Comparison of ENCODE assay signal across 12 cellular contexts in genomic region chr16:67944690-67945391, GRCh38. TPM values are rescaled to one million over a fixed set of nuclear protein-coding genes. Genes with fewer than 3 reads are reported as not detected.
DNase-seq lines count a peak whose midpoint lies in the region; ATAC-seq and TF ChIP-seq lines count a peak whose summit lies in the region.
"Had no signal": no experiment of that assay in that cellular context is flagged by ENCODE, and none has a peak within 500 bp of the region (broad histone marks: within the 10 kb centered on the region; RNA-seq: fewer than 3 reads in every experiment).

No MANE protein-coding gene starts in this region.

- no TSS peak for BruUV-seq in HCT116 (replicated peaks; lab: Mats Ljungman, UMichigan)

- no peaks in the 10 kb centered on the region for H3K9me3 Mint-ChIP-seq in endodermal cell
- H3K9me3 Mint-ChIP-seq: activated CD4-positive, alpha-beta T cell treated with anti-CD3 and anti-CD28 coated beads, Interleukin-2, amount 10 ng/mL, durations not matched to agents 7 days and 5 days; mesothelial cell of epicardium had no signal

- no peak overlapping the region for H3K4me3 ChIP-seq in HCT116 (replicated peaks in 1 of 2; ENCODE audit: low read depth in 1 of 2, low read length in 2 of 2)
- no peak overlapping the region for H3K4me3 ChIP-seq in endodermal cell (ENCODE audit: low read length)
- H3K4me3 ChIP-seq in sigmoid colon = no peak overlapping the region

- DNase-seq in HCT116 (ENCODE audit: low read depth, low spot score) (no peak), endodermal cell (no peak), sigmoid colon (no peak), NCI-H1930 (lab: John Stamatoyannopoulos, UW) (no peak)
- no peak for DNase-seq in activated CD4-positive, alpha-beta T cell treated with anti-CD3 and anti-CD28 coated beads for 4 hours
- DNase-seq: activated CD4-positive, alpha-beta T cell treated with anti-CD3 and anti-CD28 coated beads, Interleukin-2, amount 10 ng/mL, durations not matched to agents 7 days and 5 days; DMS 273 treated with DMSO at 0.1 percent for 48 hours; T-helper 17 cell had no signal

- H3K27me3 ChIP-seq in HCT116 (ENCODE audit: insufficient read depth, low read length) (no peaks in the 10 kb centered on the region), endodermal cell (ENCODE audit: control insufficient read depth, insufficient read depth, low read length, poor library complexity, severe bottlenecking) (no peaks in the 10 kb centered on the region), sigmoid colon (no peaks in the 10 kb centered on the region)

- TF ChIP-seq CTCF in HCT116 (IDR thresholded peaks at IDR 0.05 in 2 of 3, conservative IDR thresholded peaks at IDR 0.05 in 1 of 3; ENCODE audit: borderline replicate concordance in 1 of 3, insufficient read depth in 1 of 3, low read depth in 2 of 3, low read length in 2 of 3) = no peak
- TF ChIP-seq CTCF in endodermal cell (conservative IDR thresholded peaks at IDR 0.05) = no peak
- TF ChIP-seq CTCF in sigmoid colon (IDR thresholded peaks at IDR 0.05) = no peak

- H3K9me3 ChIP-seq in HCT116 (ENCODE audit: control insufficient read depth in 1 of 2, insufficient read depth in 1 of 2, low read depth in 1 of 2, low read length in 2 of 2) (no peaks in the 10 kb centered on the region), endodermal cell (ENCODE audit: control insufficient read depth, low read length) (no peaks in the 10 kb centered on the region), sigmoid colon (no peaks in the 10 kb centered on the region)

- H3K4me1 ChIP-seq in HCT116 (ENCODE audit: control insufficient read depth in 1 of 2, insufficient read depth in 2 of 2, low read length in 2 of 2) (peaks cover 0 to 11% of the 10 kb centered on the region in 2 experiments; a peak in 2 of 4 replicates), endodermal cell (ENCODE audit: control insufficient read depth, insufficient read depth, low read length) (peaks cover 10% of the 10 kb centered on the region), sigmoid colon (peaks cover 0 to 41% (median 36%) of the 10 kb centered on the region in 4 donors)

- no peaks in the 10 kb centered on the region for H3K27me3 Mint-ChIP-seq in endodermal cell (ENCODE audit: insufficient read depth)
- H3K27me3 Mint-ChIP-seq: activated CD4-positive, alpha-beta T cell treated with anti-CD3 and anti-CD28 coated beads, Interleukin-2, amount 10 ng/mL, durations not matched to agents 7 days and 5 days; T-helper 17 cell had no signal

- TF ChIP-seq RAD21 in HCT116 (IDR thresholded peaks at IDR 0.05; ENCODE audit: low read depth) = no peak

- H3K9ac ChIP-seq in HCT116 (ENCODE audit: low read length) (no peak overlapping the region), endodermal cell (ENCODE audit: extremely low read depth, low read length, poor library complexity, severe bottlenecking) (no peak overlapping the region)

- no peaks in the 10 kb centered on the region for H4K20me1 ChIP-seq in HCT116 (ENCODE audit: insufficient read depth)

- H3K36me3 ChIP-seq in HCT116 (ENCODE audit: control insufficient read depth in 1 of 2, insufficient read depth in 2 of 2, low read length in 2 of 2) (peaks cover under 1 to 16% of the 10 kb centered on the region in 2 experiments; a peak in 2 of 4 replicates), endodermal cell (ENCODE audit: control insufficient read depth, insufficient read depth, low read length) (peaks cover 38% of the 10 kb centered on the region), sigmoid colon (peaks cover 45 to 82% (median 57%) of the 10 kb centered on the region in 4 donors)

- TF ChIP-seq POLR2A in HCT116 (IDR thresholded peaks at IDR 0.05; ENCODE audit: borderline replicate concordance, extremely low read depth, insufficient read depth, insufficient read length) = no peak
- TF ChIP-seq POLR2A in sigmoid colon (IDR thresholded peaks at IDR 0.05) = no peak

- 94 to 98% methylated on average over 23 to 24 of the region's 24 CpGs for WGBS in endodermal cell (ENCODE audit: insufficient coverage in 1 of 2, insufficient read length in 1 of 2), 2 experiments
- WGBS in sigmoid colon, 2 donors = 91 to 93% methylated on average over 24 of the region's 24 CpGs

- CTCF ChIA-PET in HCT116 (lab: Charles Lee) = interaction anchor here (0.6 to 1.6 kb wide), 3 partner anchors 9 to 128 kb away, joined by 3 read pairs; no protein-coding TSS in a partner anchor

- no peaks in the 10 kb centered on the region for H3K79me2 ChIP-seq in HCT116 (ENCODE audit: insufficient read depth, low read length)

- RAD21 ChIA-PET in HCT116 (lab: Charles Lee; ENCODE audit: low non-redundant PET in 1 of 2, low total read pairs in 2 of 2, uncharacterized antibody in 2 of 2, unreplicated experiment in 2 of 2) = no interaction called here

- POLR2A ChIA-PET in HCT116 (lab: Charles Lee) = interaction anchor here (0.9 kb wide), 1 partner anchor 9 kb away, joined by 3 read pairs; no protein-coding TSS in a partner anchor

- no peak for TF ChIP-seq EP300 in sigmoid colon (IDR thresholded peaks at IDR 0.05)

- peaks cover 6% of the 10 kb centered on the region for H3K4me1 Mint-ChIP-seq in endodermal cell
- H3K4me1 Mint-ChIP-seq: mesothelial cell of epicardium had no signal

- H3K9me2 ChIP-seq in HCT116 (ENCODE audit: insufficient read depth) = no peaks in the 10 kb centered on the region

- intact Hi-C loops in HCT116 (cut with micrococcal nuclease) = no loop called here
- intact Hi-C loops in sigmoid colon (cut with DNase I) = no loop called here

- H3K36me3 Mint-ChIP-seq in endodermal cell (ENCODE audit: low read depth) = peaks cover 16% of the 10 kb centered on the region

- no peak overlapping the region for H3K27ac Mint-ChIP-seq in endodermal cell
- H3K27ac Mint-ChIP-seq: activated CD4-positive, alpha-beta T cell treated with anti-CD3 and anti-CD28 coated beads, Interleukin-2, amount 10 ng/mL, durations not matched to agents 7 days and 5 days; mesothelial cell of epicardium; T-helper 17 cell had no signal

- no peak overlapping the region for H3K4me2 ChIP-seq in HCT116 (ENCODE audit: low read length)

- ATAC-seq in HCT116 (no peak), GM21515 (IDR thresholded peaks at IDR 0.05; ENCODE audit: unreplicated experiment) (no peak)
- ATAC-seq: T-helper 17 cell had no signal

- no peak overlapping the region for H2AFZ ChIP-seq in HCT116 (ENCODE audit: low read depth, low read length, poor library complexity, severe bottlenecking)

- no peak overlapping the region for H3K4me3 Mint-ChIP-seq in endodermal cell
- H3K4me3 Mint-ChIP-seq: activated CD4-positive, alpha-beta T cell treated with anti-CD3 and anti-CD28 coated beads, Interleukin-2, amount 10 ng/mL, durations not matched to agents 7 days and 5 days; mesothelial cell of epicardium; T-helper 17 cell had no signal

- no peak overlapping the region for H3K27ac ChIP-seq in HCT116 (ENCODE audit: low read depth, low read length)
- peak overlapping the region; percentile 70 for H3K27ac ChIP-seq in endodermal cell (ENCODE audit: low read depth, low read length)
- peak overlapping the region; percentile 70 to 85 (median 84) for H3K27ac ChIP-seq in sigmoid colon

TF ChIP-seq in HCT116, 20 proteins besides CTCF, POLR2A, EP300 and RAD21:
- peak; percentile 31; the same call in 1 of the 2 replicates for TF ChIP-seq POLR2AphosphoS5 (IDR thresholded peaks at IDR 0.05; ENCODE audit: low read depth, low read length)
- TF ChIP-seq, protein P1, sequence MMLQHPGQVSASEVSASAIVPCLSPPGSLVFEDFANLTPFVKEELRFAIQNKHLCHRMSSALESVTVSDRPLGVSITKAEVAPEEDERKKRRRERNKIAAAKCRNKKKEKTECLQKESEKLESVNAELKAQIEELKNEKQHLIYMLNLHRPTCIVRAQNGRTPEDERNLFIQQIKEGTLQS (IDR thresholded peaks at IDR 0.05) = no peak

RNA-seq across cellular contexts. Expression of gene LCAT, which starts 0.9 kb away (rescaled TPM):
- total RNA-seq in HCT116 (2021; ENCODE audit: unreplicated experiment) = 17.6 TPM
- polyA plus RNA-seq in HCT116 (2012) = 11.2 and 14.1 TPM in 2 replicates
- 10 to 100 TPM in 1 of 2 donors, 1 to 10 TPM in 1; 8.4 to 14.3 TPM for total RNA-seq in endodermal cell
- 8.7 TPM for polyA plus RNA-seq in endodermal cell (2013, experiment 1 of 2)
- polyA plus RNA-seq in endodermal cell (2013, experiment 2 of 2) = 9.7 TPM
- total RNA-seq in sigmoid colon = 10 to 100 TPM; 10.4 to 31.0 (median 15.2) TPM
- polyA plus RNA-seq in sigmoid colon = 1 to 10 TPM in 2 of 3 donors, under 1 TPM in 1; 0.60 to 5.5 (median 1.6) TPM

RNA-seq across cellular contexts. Expression of gene PSMB10, which starts 8.2 kb away (rescaled TPM):
- total RNA-seq in HCT116 (2021; ENCODE audit: unreplicated experiment) (41.0 TPM), endodermal cell (10 to 100 TPM; 15.5 to 16.5 TPM), sigmoid colon (10 to 100 TPM; 37.1 to 61.0 (median 42.5) TPM)
- 62.9 and 67.9 TPM in 2 replicates for polyA plus RNA-seq in HCT116 (2012)
- 15.1 TPM for polyA plus RNA-seq in endodermal cell (2013, experiment 1 of 2)
- 16.7 TPM for polyA plus RNA-seq in endodermal cell (2013, experiment 2 of 2)
- 100 to 1,000 TPM; 170 to 200 (median 183) TPM for polyA plus RNA-seq in sigmoid colon

RNA-seq across cellular contexts. Expression of gene CTRL, which starts 13.2 kb away (rescaled TPM):
- total RNA-seq in HCT116 (2021; ENCODE audit: unreplicated experiment) (3.4 TPM), endodermal cell (1 to 10 TPM in 1 of 2 donors, under 1 TPM in 1; 0.66 to 2.3 TPM), sigmoid colon (1 to 10 TPM in 1 of 4 donors, under 1 TPM in 2, not detected in 1; 0.71 to 1.7 (median 0.82) TPM)
- polyA plus RNA-seq in HCT116 (2012) = 0.84 and 1.7 TPM in 2 replicates
- polyA plus RNA-seq in endodermal cell (2013, experiment 1 of 2) = 1.6 TPM
- polyA plus RNA-seq in endodermal cell (2013, experiment 2 of 2) = 1.1 TPM
- 1 to 10 TPM in 1 of 3 donors, not detected in 2; 2.1 TPM for polyA plus RNA-seq in sigmoid colon

RNA-seq across cellular contexts. Expression of gene SLC12A4, which starts 23.6 kb away (rescaled TPM):
- 46.0 TPM for total RNA-seq in HCT116 (2021; ENCODE audit: unreplicated experiment)
- 33.3 and 54.0 TPM in 2 replicates for polyA plus RNA-seq in HCT116 (2012)
- total RNA-seq in endodermal cell = 10 to 100 TPM; 37.9 to 43.4 TPM
- polyA plus RNA-seq in endodermal cell (2013, experiment 1 of 2) = 21.2 TPM
- 18.5 TPM for polyA plus RNA-seq in endodermal cell (2013, experiment 2 of 2)
- total RNA-seq in sigmoid colon = 10 to 100 TPM; 27.6 to 77.0 (median 45.6) TPM
- polyA plus RNA-seq in sigmoid colon = 10 to 100 TPM in 1 of 3 donors, 1 to 10 TPM in 2; 3.0 to 13.3 (median 3.2) TPM

RNA-seq across cellular contexts. Expression of gene DPEP3, which starts 35.5 kb away (rescaled TPM):
- total RNA-seq in HCT116 (2021; ENCODE audit: unreplicated experiment) (not detected), endodermal cell (1 to 10 TPM; 2.9 to 3.5 TPM), sigmoid colon (under 1 TPM in 1 of 4 donors, not detected in 3; 0.27 TPM)
- polyA plus RNA-seq in HCT116 (2012) = not detected in 2 replicates
- polyA plus RNA-seq in endodermal cell (2013, experiment 1 of 2) = not detected
- not detected for polyA plus RNA-seq in endodermal cell (2013, experiment 2 of 2)
- under 1 TPM in 2 of 3 donors, not detected in 1; 0.09 to 0.46 TPM for polyA plus RNA-seq in sigmoid colon
- total RNA-seq: bronchial epithelial cell, mesothelial cell of epicardium, renal cortical epithelial cell had no signal
